Comparison of ENCODE assay signal across 8 cellular contexts in genomic region chr17:7854851-7855642, GRCh38. TPM values are rescaled to one million over a fixed set of nuclear protein-coding genes. Genes with fewer than 3 reads are reported as not detected.
DNase-seq lines count a peak whose midpoint lies in the region; ATAC-seq and TF ChIP-seq lines count a peak whose summit lies in the region.

TSS of gene TMEM88 (plus strand) at chr17:7855066. CDS start at chr17:7855075, 9 bp downstream.

- H3K27ac ChIP-seq in mammary epithelial cell (ENCODE audit: insufficient read depth, low read depth, low read length) (no peak within 1 kb of the TSS), lower lobe of right lung (peak within 1 kb of the TSS; percentile 84), transverse colon (peak within 1 kb of the TSS; percentile 90 to 97 (median 94))

- no peaks in the 10 kb centered on the region for H4K20me1 ChIP-seq in mammary epithelial cell (ENCODE audit: insufficient read depth, low read length)

- peak within 1 kb of the TSS in 1 of 3 experiments; percentile 77 for H3K4me3 ChIP-seq in mammary epithelial cell (replicated peaks in 1 of 3; ENCODE audit: insufficient read depth in 1 of 3, low read depth in 2 of 3, low read length in 3 of 3)
- H3K4me3 ChIP-seq in lower lobe of right lung, result peak within 1 kb of the TSS; percentile 81
- peak within 1 kb of the TSS in 2 of 4 donors; percentile 6 to 62 for H3K4me3 ChIP-seq in transverse colon

- intact Hi-C loops in mammary epithelial cell (cut with micrococcal nuclease), result loop anchor here (10.0 kb wide), 1 partner anchor 220 kb away; the partner anchor contains the start of gene SHBG
- intact Hi-C loops in lower lobe of right lung (cut with DNase I), result no loop called here
- intact Hi-C loops in transverse colon (cut with DNase I; ENCODE audit: low total_unique reads), result loop anchor here (5.0 to 10.0 kb wide), 2 partner anchors 37 to 110 kb away; no protein-coding TSS in a partner anchor

- H3K27me3 ChIP-seq in mammary epithelial cell (ENCODE audit: insufficient read depth, low read length), result no peaks in the 10 kb centered on the region
- no peaks in the 10 kb centered on the region for H3K27me3 ChIP-seq in lower lobe of right lung (ENCODE audit: low read depth)
- H3K27me3 ChIP-seq in transverse colon, result no peaks in the 10 kb centered on the region

- CTCF ChIA-PET in mammary epithelial cell (lab: Charles Lee; ENCODE audit: low non-redundant PET), result no interaction called here

- WGBS in mammary epithelial cell (ENCODE audit: low coverage, missing lambda C conversion rate), result 88% methylated on average over 27 of the region's 54 CpGs
- WGBS in transverse colon (ENCODE audit: low coverage in 1 of 2), 2 donors, result 49 to 61% methylated on average over 18 to 54 of the region's 54 CpGs

- peaks cover 41% of the 10 kb centered on the region for H3K79me2 ChIP-seq in mammary epithelial cell (ENCODE audit: insufficient read depth, low read length)

- TF ChIP-seq EP300 in transverse colon (IDR thresholded peaks at IDR 0.05; ENCODE audit: low read depth), result no peak

- dilution Hi-C loops in mammary epithelial cell (cut with HindIII; ENCODE audit: low sequenced_read_pairs), result no loop called here

- no TSS peak for BruUV-seq in mammary epithelial cell (replicated peaks; lab: Mats Ljungman, UMichigan)

- TF ChIP-seq CTCF in mammary epithelial cell (conservative IDR thresholded peaks at IDR 0.05 in 1 of 2, IDR thresholded peaks at IDR 0.05 in 1 of 2; ENCODE audit: extremely low read depth in 1 of 2, insufficient read depth in 1 of 2, low read depth in 1 of 2, low read length in 2 of 2) (no peak), lower lobe of right lung (IDR thresholded peaks at IDR 0.05) (no peak), transverse colon (IDR thresholded peaks at IDR 0.05) (no peak)

- H3K9me3 ChIP-seq in mammary epithelial cell (replicated peaks; ENCODE audit: insufficient read depth, low read length) (no peaks in the 10 kb centered on the region), lower lobe of right lung (no peaks in the 10 kb centered on the region), transverse colon (no peaks in the 10 kb centered on the region)

- ATAC-seq in lower lobe of right lung (no peak), HG03378 (IDR thresholded peaks at IDR 0.05; ENCODE audit: unreplicated experiment) (no peak), GM21515 (IDR thresholded peaks at IDR 0.05; ENCODE audit: unreplicated experiment) (no peak)

- H3K4me2 ChIP-seq in mammary epithelial cell (ENCODE audit: insufficient read depth, low read depth, low read length), result peak within 1 kb of the TSS; percentile 93

- peak; percentile 70 for DNase-seq in activated effector memory CD4-positive, alpha-beta T cell treated with anti-CD3 and anti-CD28 coated beads, Interleukin-2, amount 50 U/mL, for 16 hours
- DNase-seq in activated effector memory CD4-positive, alpha-beta T cell treated with Interleukin-2 at 50 U/mL for 16 hours, result no peak
- no peak for DNase-seq in mammary epithelial cell
- DNase-seq in lower lobe of right lung, result peak; percentile 54
- DNase-seq in transverse colon, result no peak
- DNase-seq in AML-193 (lab: John Stamatoyannopoulos, UW), result no peak

- no peak within 1 kb of the TSS for H3K9ac ChIP-seq in mammary epithelial cell (ENCODE audit: insufficient read depth, low read length)

- no peak within 1 kb of the TSS for H2AFZ ChIP-seq in mammary epithelial cell (ENCODE audit: low read depth, low read length)

- in situ Hi-C loops in mammary epithelial cell (cut with MboI; ENCODE audit: low sequenced_read_pairs in 2 of 2), result loop anchor here in 1 of 2 donors (5.0 to 10.0 kb wide), 2 partner anchors 42 to 110 kb away; no protein-coding TSS in a partner anchor
- in situ Hi-C loops in transverse colon (cut with MboI; ENCODE audit: low pct_ligation_motif_present in 1 of 4, low pct_unique_long_range_greater_than_20kb in 1 of 4, low sequenced_read_pairs in 3 of 4), result loop anchor here in 2 of 4 donors (25.0 kb wide), 1 partner anchor 132 kb away; no protein-coding TSS in a partner anchor

- no peak for TF ChIP-seq POLR2A in transverse colon (IDR thresholded peaks at IDR 0.05)

- H3K4me1 ChIP-seq in mammary epithelial cell (ENCODE audit: insufficient read depth, low read length) (peaks cover 54% of the 10 kb centered on the region), lower lobe of right lung (peaks cover 44% of the 10 kb centered on the region), transverse colon (peaks cover 26 to 46% (median 37%) of the 10 kb centered on the region in 4 donors)

- H3K36me3 ChIP-seq in mammary epithelial cell (ENCODE audit: insufficient read depth, low read length) (peaks cover 11% of the 10 kb centered on the region), lower lobe of right lung (peaks cover 55% of the 10 kb centered on the region), transverse colon (peaks cover 0 to 20% (median 9%) of the 10 kb centered on the region in 4 donors)

RNA-seq across cellular contexts. Expression of gene TMEM88, which starts in this region (rescaled TPM):
- total RNA-seq in mammary epithelial cell, result 1 to 10 TPM in 1 of 2 donors, under 1 TPM in 1; 0.17 to 2.3 TPM
- 0.15 TPM for polyA plus RNA-seq in mammary epithelial cell
- polyA minus RNA-seq in mammary epithelial cell, result not detected
- total RNA-seq in lower lobe of right lung, result 12.0 TPM
- total RNA-seq in transverse colon, result 10 to 100 TPM in 1 of 4 donors, 1 to 10 TPM in 3; 2.4 to 13.1 (median 6.8) TPM

Comparison
In these comparisons a context has a peak if more than half of its experiments do, and no peak if none do; other contexts are left out.
1. DNase-seq: peak in activated effector memory CD4-positive, alpha-beta T cell treated with anti-CD3 and anti-CD28 coated beads, Interleukin-2, amount 50 U/mL, for 16 hours (single experiment) and lower lobe of right lung (single experiment); none in activated effector memory CD4-positive, alpha-beta T cell treated with Interleukin-2 at 50 U/mL for 16 hours (single experiment), mammary epithelial cell (single experiment), transverse colon (single experiment) and AML-193 (0 of 2).